In the genomic region with DNA sequence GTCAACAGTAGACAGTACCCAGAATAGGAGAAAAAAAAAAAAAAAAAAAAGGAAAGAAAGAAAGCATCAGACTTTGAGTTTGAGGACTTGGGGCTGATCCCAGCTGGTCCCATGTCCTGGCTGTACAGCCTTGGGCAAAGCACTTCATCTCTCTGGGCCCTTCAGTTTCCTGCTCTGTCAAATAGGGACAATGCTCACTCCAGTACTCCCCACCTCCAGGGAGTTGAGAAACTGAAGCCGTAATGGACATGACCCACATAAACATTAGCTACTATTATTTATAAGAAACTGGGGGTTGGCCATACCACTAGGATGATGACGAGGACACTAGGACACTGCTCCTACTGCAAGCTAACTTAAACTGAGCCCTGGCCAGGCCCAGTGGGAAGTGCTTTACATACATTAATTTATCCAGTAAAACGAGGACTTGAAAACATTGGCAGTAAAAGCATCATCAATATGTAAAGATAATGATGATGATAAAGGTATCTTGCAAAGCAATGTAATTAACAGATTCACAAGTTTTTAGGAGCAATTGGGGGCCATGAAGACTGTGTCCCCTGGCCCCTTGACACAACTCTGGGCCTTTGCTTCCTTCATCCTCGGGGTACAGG, we compare ENCODE assay signal across 16 cellular contexts. TPM values are rescaled to one million over a fixed set of nuclear protein-coding genes. Genes with fewer than 3 reads are reported as not detected.
DNase-seq lines count a peak whose midpoint lies in the region; ATAC-seq and TF ChIP-seq lines count a peak whose summit lies in the region.
"Had no signal": no experiment of that assay in that cellular context is flagged by ENCODE, and none has a peak within 500 bp of the region (broad histone marks: within the 10 kb centered on the region; RNA-seq: fewer than 3 reads in every experiment).

No MANE protein-coding gene starts in this region.

- no peak overlapping the region for H3K4me3 Mint-ChIP-seq in nephron progenitor cell
- H3K4me3 Mint-ChIP-seq: activated CD8-positive, alpha-beta T cell treated with anti-CD3 and anti-CD28 coated beads for 36 hours; activated naive CD4-positive, alpha-beta T cell treated with anti-CD3 and anti-CD28 coated beads for 36 hours; activated T-cell treated with anti-CD3 and anti-CD28 coated beads, Interleukin-2, amount 50 U/mL, for 24 hours; stimulated activated naive CD8-positive, alpha-beta T cell treated with anti-CD3 and anti-CD28 coated beads, Interleukin-15, amount 100 ng/mL, for 72 hours had no signal

- H3K36me3 Mint-ChIP-seq in nephron progenitor cell (ENCODE audit: low read depth), result no peaks in the 10 kb centered on the region

- no peak overlapping the region for H3K4me3 ChIP-seq in cardiac muscle cell
- H3K4me3 ChIP-seq in heart right ventricle, result no peak overlapping the region
- no peak overlapping the region for H3K4me3 ChIP-seq in gastroesophageal sphincter
- no peak overlapping the region for H3K4me3 ChIP-seq in esophagus muscularis mucosa
- H3K4me3 ChIP-seq: BLaER1 treated with 17β-estradiol and CSF1 and Interleukin-3, amounts not matched to agents 10 nM and 100 nM had no signal

- TF ChIP-seq EP300 in gastroesophageal sphincter (IDR thresholded peaks at IDR 0.05) (no peak), esophagus muscularis mucosa (IDR thresholded peaks at IDR 0.05) (no peak)

- H3K27ac ChIP-seq in cardiac muscle cell, result peak overlapping the region; percentile 97
- H3K27ac ChIP-seq in heart right ventricle, result peak overlapping the region in 9 of 10 donors; percentile 30 to 83 (median 78)
- no peak overlapping the region for H3K27ac ChIP-seq in gastroesophageal sphincter
- H3K27ac ChIP-seq in esophagus muscularis mucosa (replicated peaks in 1 of 4), result no peak overlapping the region
- H3K27ac ChIP-seq: BLaER1 treated with 17β-estradiol and CSF1 and Interleukin-3, amounts not matched to agents 10 nM and 100 nM had no signal

- H3K9me3 Mint-ChIP-seq in nephron progenitor cell, result peaks cover 29% of the 10 kb centered on the region

- peak in 2 of 8 donors; percentile 15 to 22 for ATAC-seq in heart right ventricle
- no peak for ATAC-seq in gastroesophageal sphincter
- ATAC-seq: activated CD8-positive, alpha-beta T cell treated with anti-CD3 and anti-CD28 coated beads for 36 hours; stimulated activated naive CD8-positive, alpha-beta T cell treated with anti-CD3 and anti-CD28 coated beads, Interleukin-15, amount 100 ng/mL, for 72 hours had no signal

- WGBS in heart right ventricle, 2 donors, result 55 to 59% methylated on average over 4 of the region's 4 CpGs
- WGBS in gastroesophageal sphincter (ENCODE audit: low coverage in 1 of 2), 2 donors, result 77 to 88% methylated on average over 3 to 4 of the region's 4 CpGs
- WGBS in esophagus muscularis mucosa, result 77% methylated on average over 4 of the region's 4 CpGs

- H3K4me1 ChIP-seq in cardiac muscle cell (ENCODE audit: low read depth) (peaks cover 46% of the 10 kb centered on the region), heart right ventricle (peaks cover 0 to 30% (median 18%) of the 10 kb centered on the region in 9 donors), gastroesophageal sphincter (no peaks in the 10 kb centered on the region), esophagus muscularis mucosa (peaks cover 0 to 13% (median 0%) of the 10 kb centered on the region in 4 donors)

- TF ChIP-seq POLR2A in gastroesophageal sphincter (IDR thresholded peaks at IDR 0.05) (no peak), esophagus muscularis mucosa (IDR thresholded peaks at IDR 0.05; ENCODE audit: low read depth) (no peak)

- peaks cover 37% of the 10 kb centered on the region for H3K4me1 Mint-ChIP-seq in nephron progenitor cell

- H3K27me3 ChIP-seq in cardiac muscle cell, result no peaks in the 10 kb centered on the region
- no peaks in the 10 kb centered on the region for H3K27me3 ChIP-seq in heart right ventricle
- no peaks in the 10 kb centered on the region for H3K27me3 ChIP-seq in gastroesophageal sphincter
- no peaks in the 10 kb centered on the region for H3K27me3 ChIP-seq in esophagus muscularis mucosa
- H3K27me3 ChIP-seq: BLaER1 treated with 17β-estradiol and CSF1 and Interleukin-3, amounts not matched to agents 10 nM and 100 nM had no signal

- DNase-seq in cardiac muscle cell (ENCODE audit: low read depth in 1 of 2, low spot score in 1 of 2), result peak in 1 of 2 donors; percentile 47
- DNase-seq in cardiac septum (ENCODE audit: low spot score), result no peak
- no peak for DNase-seq in heart right ventricle
- DNase-seq in nephron progenitor cell, result no peak
- DNase-seq in effector CD8-positive, alpha-beta T cell (lab: John Stamatoyannopoulos, UW), result no peak
- no peak for DNase-seq in NCI-H446 treated with DMSO at 0.1 percent for 48 hours (lab: John Stamatoyannopoulos, UW)
- no peak for DNase-seq in esophagus muscularis mucosa (ENCODE audit: extremely low spot score)
- DNase-seq: activated CD4-positive, CD25-positive, alpha-beta regulatory T cell; activated CD8-positive, alpha-beta T cell treated with anti-CD3 and anti-CD28 coated beads for 36 hours; activated naive CD4-positive, alpha-beta T cell treated with anti-CD3 and anti-CD28 coated beads for 36 hours; activated T-cell treated with anti-CD3 and anti-CD28 coated beads, Interleukin-2, amount 50 U/mL, for 24 hours; NCI-H1694; stimulated activated naive CD8-positive, alpha-beta T cell treated with anti-CD3 and anti-CD28 coated beads, Interleukin-15, amount 100 ng/mL, for 72 hours; T-helper 9 cell had no signal

- peaks cover 8% of the 10 kb centered on the region for H3K27me3 Mint-ChIP-seq in nephron progenitor cell (ENCODE audit: low read depth, poor library complexity)
- H3K27me3 Mint-ChIP-seq: activated CD8-positive, alpha-beta T cell treated with anti-CD3 and anti-CD28 coated beads for 36 hours; activated T-cell treated with anti-CD3 and anti-CD28 coated beads, Interleukin-2, amount 50 U/mL, for 24 hours; stimulated activated naive CD8-positive, alpha-beta T cell treated with anti-CD3 and anti-CD28 coated beads, Interleukin-15, amount 100 ng/mL, for 72 hours had no signal

- intact Hi-C loops in cardiac septum (cut with DNase I) (no loop called here), heart right ventricle (cut with DNase I) (no loop called here), esophagus muscularis mucosa (cut with DNase I) (no loop called here)

- H3K9me3 ChIP-seq in cardiac muscle cell (ENCODE audit: low read depth), result no peaks in the 10 kb centered on the region
- H3K9me3 ChIP-seq in heart right ventricle, result peaks cover 0 to 23% (median 5%) of the 10 kb centered on the region in 11 donors
- H3K9me3 ChIP-seq in gastroesophageal sphincter, result peaks cover 0 to 11% (median 0%) of the 10 kb centered on the region in 3 donors
- peaks cover 0 to 9% (median 5%) of the 10 kb centered on the region in 4 donors for H3K9me3 ChIP-seq in esophagus muscularis mucosa

- H3K27ac Mint-ChIP-seq in nephron progenitor cell, result peak overlapping the region; percentile 83
- H3K27ac Mint-ChIP-seq: activated CD8-positive, alpha-beta T cell treated with anti-CD3 and anti-CD28 coated beads for 36 hours; activated naive CD4-positive, alpha-beta T cell treated with anti-CD3 and anti-CD28 coated beads for 36 hours; activated T-cell treated with anti-CD3 and anti-CD28 coated beads, Interleukin-2, amount 50 U/mL, for 24 hours; stimulated activated naive CD8-positive, alpha-beta T cell treated with anti-CD3 and anti-CD28 coated beads, Interleukin-15, amount 100 ng/mL, for 72 hours had no signal

- TF ChIP-seq CTCF in cardiac muscle cell (IDR thresholded peaks at IDR 0.05; ENCODE audit: low read depth, low read length) (no peak), heart right ventricle (IDR thresholded peaks at IDR 0.05) (no peak), nephron progenitor cell (IDR thresholded peaks at IDR 0.05) (no peak), gastroesophageal sphincter (IDR thresholded peaks at IDR 0.05) (no peak), esophagus muscularis mucosa (IDR thresholded peaks at IDR 0.05) (no peak)

- no peaks in the 10 kb centered on the region for H3K36me3 ChIP-seq in cardiac muscle cell
- no peaks in the 10 kb centered on the region for H3K36me3 ChIP-seq in heart right ventricle
- H3K36me3 ChIP-seq in gastroesophageal sphincter, result no peaks in the 10 kb centered on the region
- no peaks in the 10 kb centered on the region for H3K36me3 ChIP-seq in esophagus muscularis mucosa
- H3K36me3 ChIP-seq: BLaER1 treated with 17β-estradiol and CSF1 and Interleukin-3, amounts not matched to agents 10 nM and 100 nM had no signal

RNA-seq across cellular contexts. Expression of gene SMAD6, which starts 22.9 kb away (rescaled TPM):
- total RNA-seq in cardiac muscle cell (232 and 274 TPM in 2 replicates), cardiac septum (50.2 TPM), heart right ventricle (10 to 100 TPM; 12.2 to 43.4 (median 20.6) TPM), gastroesophageal sphincter (10 to 100 TPM in 3 of 4 donors, 1 to 10 TPM in 1; 9.9 to 11.2 (median 10.9) TPM), esophagus muscularis mucosa (10 to 100 TPM in 3 of 4 donors, 1 to 10 TPM in 1; 9.4 to 18.9 (median 14.3) TPM)
- polyA plus RNA-seq in cardiac muscle cell (106 and 155 TPM in 2 replicates), heart right ventricle (10 to 100 TPM in 1 of 2 donors, 1 to 10 TPM in 1; 6.6 to 19.5 TPM)

Comparison
In these comparisons a context has a peak if more than half of its experiments do, and no peak if none do; other contexts are left out.
1. H3K27ac ChIP-seq: peak in cardiac muscle cell (single experiment) and heart right ventricle (9 of 10); none in gastroesophageal sphincter (0 of 4) and esophagus muscularis mucosa (0 of 4).